ENCODE assay signal across 16 cellular contexts in the genomic region with DNA sequence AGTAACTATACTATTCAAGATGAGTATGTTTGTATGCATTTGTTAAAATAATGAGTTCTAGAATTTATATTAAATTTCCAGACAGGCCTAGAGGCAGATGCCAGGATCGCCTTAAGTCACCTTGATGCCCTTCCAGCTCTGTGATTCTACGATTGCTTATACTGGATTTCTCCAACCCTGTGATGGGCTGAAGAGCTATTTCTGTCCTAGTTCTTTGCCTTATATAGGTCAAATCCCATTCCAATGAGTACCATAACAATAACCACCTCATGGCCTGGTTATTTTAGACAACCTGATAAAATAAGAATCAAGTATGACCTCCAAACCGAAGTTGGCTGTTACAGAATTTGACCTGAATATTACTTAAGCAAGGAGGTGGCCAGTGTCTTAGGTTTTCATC.
"Had no signal": no experiment of that assay in that cellular context is flagged by ENCODE, and none has a peak within 500 bp of the region (broad histone marks: within the 10 kb centered on the region; RNA-seq: fewer than 3 reads in every experiment).

No MANE protein-coding gene starts in this region.

- H3K4me3 Mint-ChIP-seq: activated CD4-positive, alpha-beta T cell treated with anti-CD3 and anti-CD28 coated beads, Interleukin-2, amount 10 ng/mL, durations not matched to agents 24 days and 14 days; activated CD8-positive, alpha-beta T cell treated with anti-CD3 and anti-CD28 coated beads, Interleukin-2, amount 10 ng/mL, durations not matched to agents 7 days and 5 days; endodermal cell; nephron progenitor cell had no signal

- H3K9me3 Mint-ChIP-seq: activated CD4-positive, alpha-beta T cell treated with anti-CD3 and anti-CD28 coated beads, Interleukin-2, amount 10 ng/mL, durations not matched to agents 24 days and 14 days; endodermal cell; nephron progenitor cell had no signal

- H3K4me1 Mint-ChIP-seq: activated CD4-positive, alpha-beta T cell treated with anti-CD3 and anti-CD28 coated beads, Interleukin-2, amount 10 ng/mL, durations not matched to agents 24 days and 14 days; endodermal cell; nephron progenitor cell had no signal

- DNase-seq: activated CD4-positive, alpha-beta T cell treated with anti-CD3 and anti-CD28 coated beads, Interleukin-2, amount 10 ng/mL, durations not matched to agents 24 days and 14 days; activated CD4-positive, CD25-positive, alpha-beta regulatory T cell; activated CD8-positive, alpha-beta memory T cell treated with anti-CD3 and anti-CD28 coated beads, Interleukin-2, amount 50 U/mL, for 4 hours; activated CD8-positive, alpha-beta T cell treated with anti-CD3 and anti-CD28 coated beads, Interleukin-2, amount 10 ng/mL, durations not matched to agents 7 days and 5 days; activated effector memory CD4-positive, alpha-beta T cell treated with anti-CD3 and anti-CD28 coated beads, Interleukin-2, amount 50 U/mL, for 16 hours; activated T-cell treated with anti-CD3 and anti-CD28 coated beads, Interleukin-2, amount 50 U/mL, for 48 hours; amniotic stem cell; cerebellar nuclear complex; endodermal cell; glutamatergic neuron; nephron progenitor cell; occipital lobe; stimulated activated CD4-positive, alpha-beta T cell treated with anti-CD3 and anti-CD28 coated beads, Interleukin-1b, Interleukin-23, amount 100 ng/mL, for 48 hours had no signal

- FAIRE-seq: TTC549 had no signal

- H3K36me3 Mint-ChIP-seq: activated naive CD4-positive, alpha-beta T cell treated with anti-CD3 and anti-CD28 coated beads, Interleukin-2, amount 50 U/mL, for 72 hours had no signal

- H3K27ac Mint-ChIP-seq: activated CD4-positive, alpha-beta T cell treated with anti-CD3 and anti-CD28 coated beads, Interleukin-2, amount 10 ng/mL, durations not matched to agents 24 days and 14 days; activated CD8-positive, alpha-beta T cell treated with anti-CD3 and anti-CD28 coated beads, Interleukin-2, amount 10 ng/mL, durations not matched to agents 7 days and 5 days; activated naive CD4-positive, alpha-beta T cell treated with anti-CD3 and anti-CD28 coated beads, Interleukin-2, amount 50 U/mL, for 72 hours; endodermal cell; nephron progenitor cell had no signal

- ATAC-seq: activated CD8-positive, alpha-beta T cell treated with anti-CD3 and anti-CD28 coated beads, Interleukin-2, amount 10 ng/mL, durations not matched to agents 7 days and 5 days; activated naive CD4-positive, alpha-beta T cell treated with anti-CD3 and anti-CD28 coated beads, Interleukin-2, amount 50 U/mL, for 72 hours; sciatic nerve had no signal
